10 cellular contexts compared by ENCODE assay signal in the genomic region with DNA sequence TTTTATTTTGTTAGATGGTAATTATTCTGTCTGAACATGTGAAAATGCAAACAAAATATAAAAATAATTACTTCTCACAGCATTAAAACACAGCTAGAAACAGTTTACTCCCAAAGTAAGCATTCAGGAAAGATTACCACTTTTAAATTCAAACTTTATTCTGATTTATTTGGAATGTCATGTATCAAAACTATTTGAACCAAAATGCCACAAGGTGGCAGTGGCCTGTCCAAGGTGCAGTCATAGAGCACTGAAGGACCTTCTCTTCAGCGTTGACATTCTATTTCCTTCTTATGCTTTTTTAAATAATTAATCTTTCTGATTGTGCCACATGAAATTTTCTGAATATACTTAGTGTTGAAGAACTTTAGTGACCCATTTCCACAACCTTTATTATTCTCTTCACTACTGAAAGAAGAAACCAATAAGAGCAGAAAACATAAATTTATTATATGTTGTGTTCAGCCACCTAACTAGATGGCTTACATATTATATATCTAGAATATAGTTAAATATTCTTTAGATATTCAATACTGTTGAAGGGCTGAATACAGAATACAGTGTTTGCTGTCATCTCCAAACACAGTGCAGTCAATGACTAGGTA.
A peak's percentile ranks its signal among the peaks of the same experiment; 100 is the strongest.
DNase-seq lines count a peak whose midpoint lies in the region; ATAC-seq, FAIRE-seq and TF ChIP-seq lines count a peak whose summit lies in the region.
"Had no signal": no experiment of that assay in that cellular context is flagged by ENCODE, and none has a peak within 500 bp of the region (broad histone marks: within the 10 kb centered on the region; RNA-seq: fewer than 3 reads in every experiment).

No MANE protein-coding gene starts in this region.

- H3F3A ChIP-seq in PC-9 (ENCODE audit: insufficient read depth, low read depth), result no peaks in the 10 kb centered on the region

- CTCF ChIA-PET in PC-9 (lab: Charles Lee), result no interaction called here

- no peaks in the 10 kb centered on the region for H3K9me3 ChIP-seq in PC-9 (ENCODE audit: insufficient read depth, low read depth)

- peak; percentile 18 for TF ChIP-seq CTCF in natural killer cell (IDR thresholded peaks at IDR 0.05)
- peak; percentile 66 for TF ChIP-seq CTCF in PC-9 (conservative IDR thresholded peaks at IDR 0.05)

- FAIRE-seq in urothelium cell line (lab: Jason Lieb, UNC), result no peak

- no peaks in the 10 kb centered on the region for H3K36me3 ChIP-seq in PC-9 (ENCODE audit: low read depth)
- H3K36me3 ChIP-seq: left ventricle myocardium inferior had no signal

- H3K27ac Mint-ChIP-seq in natural killer cell, result no peak overlapping the region
- no peak overlapping the region for H3K27ac Mint-ChIP-seq in natural killer cell treated with Interleukin-12 subunit alpha and Interleukin-12 subunit beta and Interleukin-15 and Interleukin-18, amount 100 ng/mL, for 72 hours
- H3K27ac Mint-ChIP-seq: CD4-positive, alpha-beta memory T cell had no signal

- peaks cover 13% of the 10 kb centered on the region for H3K36me3 Mint-ChIP-seq in natural killer cell
- H3K36me3 Mint-ChIP-seq in natural killer cell treated with Interleukin-12 subunit alpha and Interleukin-12 subunit beta and Interleukin-15 and Interleukin-18, amount 100 ng/mL, for 72 hours, result peaks cover 15% of the 10 kb centered on the region

- H3K9me2 ChIP-seq in PC-9 (ENCODE audit: insufficient read depth), result no peaks in the 10 kb centered on the region

- no peak overlapping the region for H3K4me3 ChIP-seq in PC-9
- H3K4me3 ChIP-seq: left ventricle myocardium inferior had no signal

- no peaks in the 10 kb centered on the region for H3K79me2 ChIP-seq in PC-9 (ENCODE audit: low read depth)

- POLR2A ChIA-PET in PC-9 (lab: Charles Lee; ENCODE audit: unreplicated experiment), result no interaction called here

- no peak overlapping the region for H3K4me2 ChIP-seq in PC-9

- intact Hi-C loops in natural killer cell (cut with micrococcal nuclease) (no loop called here), PC-9 (cut with micrococcal nuclease; ENCODE audit: unreplicated experiment) (loop anchor here (1.0 to 5.0 kb wide), 3 partner anchors 253 to 413 kb away; partner anchors contain the start of gene BMP3)

- no peak overlapping the region for H3K4me3 Mint-ChIP-seq in natural killer cell
- no peak overlapping the region for H3K4me3 Mint-ChIP-seq in natural killer cell treated with Interleukin-12 subunit alpha and Interleukin-12 subunit beta and Interleukin-15 and Interleukin-18, amount 100 ng/mL, for 72 hours
- H3K4me3 Mint-ChIP-seq: CD4-positive, alpha-beta memory T cell had no signal

- ATAC-seq in natural killer cell, result no peak
- ATAC-seq in natural killer cell treated with Interleukin-12 subunit alpha and Interleukin-12 subunit beta and Interleukin-15 and Interleukin-18, amount 100 ng/mL, for 72 hours, result no peak
- ATAC-seq in GM19397 (IDR thresholded peaks at IDR 0.05; ENCODE audit: unreplicated experiment), result no peak
- ATAC-seq in GM18511 (IDR thresholded peaks at IDR 0.05; ENCODE audit: unreplicated experiment), result no peak
- ATAC-seq in GM21360 (IDR thresholded peaks at IDR 0.05; ENCODE audit: unreplicated experiment), result no peak

- H3K27ac ChIP-seq in PC-9, result no peak overlapping the region
- H3K27ac ChIP-seq: left ventricle myocardium inferior had no signal

- peaks cover 7 to 15% of the 10 kb centered on the region in 2 donors for H3K27me3 Mint-ChIP-seq in natural killer cell (ENCODE audit: low read depth in 2 of 2)
- H3K27me3 Mint-ChIP-seq in natural killer cell treated with Interleukin-12 subunit alpha and Interleukin-12 subunit beta and Interleukin-15 and Interleukin-18, amount 100 ng/mL, for 72 hours, result peaks cover 11 to 22% of the 10 kb centered on the region in 2 donors

- no TSS peak for BruUV-seq in PC-9 (replicated peaks; lab: Mats Ljungman, UMichigan)

- no peaks in the 10 kb centered on the region for H3K27me3 ChIP-seq in PC-9 (ENCODE audit: insufficient read depth, low read depth)

- H3K4me1 ChIP-seq in PC-9 (replicated peaks; ENCODE audit: insufficient read depth), result no peaks in the 10 kb centered on the region
- H3K4me1 ChIP-seq: left ventricle myocardium inferior had no signal

- H3K4me1 Mint-ChIP-seq in natural killer cell, result no peaks in the 10 kb centered on the region
- H3K4me1 Mint-ChIP-seq in natural killer cell treated with Interleukin-12 subunit alpha and Interleukin-12 subunit beta and Interleukin-15 and Interleukin-18, amount 100 ng/mL, for 72 hours (ENCODE audit: low read depth in 2 of 2), result no peaks in the 10 kb centered on the region
- H3K4me1 Mint-ChIP-seq: CD4-positive, alpha-beta memory T cell had no signal

- no peak for DNase-seq in natural killer cell
- no peak for DNase-seq in natural killer cell treated with Interleukin-12 subunit alpha and Interleukin-12 subunit beta and Interleukin-15 and Interleukin-18, amount 100 ng/mL, for 72 hours (ENCODE audit: low spot score)
- DNase-seq in PC-9, result no peak
- peak; percentile 0 for DNase-seq in fibroblast of the conjunctiva (ENCODE audit: low read depth)
- DNase-seq in urothelium cell line (ENCODE audit: low spot score), result peak; percentile 7
- DNase-seq: CD4-positive, alpha-beta memory T cell; left ventricle myocardium inferior had no signal

- peaks cover 5% of the 10 kb centered on the region in 2 donors for H3K9me3 Mint-ChIP-seq in natural killer cell
- H3K9me3 Mint-ChIP-seq in natural killer cell treated with Interleukin-12 subunit alpha and Interleukin-12 subunit beta and Interleukin-15 and Interleukin-18, amount 100 ng/mL, for 72 hours, result peaks cover 7% of the 10 kb centered on the region

- no peaks in the 10 kb centered on the region for H4K20me1 ChIP-seq in PC-9 (ENCODE audit: insufficient read depth)

- no peak overlapping the region for H2AFZ ChIP-seq in PC-9

Comparison
In these comparisons a context has a peak if more than half of its experiments do, and no peak if none do; other contexts are left out.
1. DNase-seq: peak in fibroblast of the conjunctiva (single experiment) and urothelium cell line (single experiment); none in natural killer cell (single experiment), natural killer cell treated with Interleukin-12 subunit alpha and Interleukin-12 subunit beta and Interleukin-15 and Interleukin-18, amount 100 ng/mL, for 72 hours (single experiment) and PC-9 (0 of 2).